In genomic region chr12:27191531-27191930, GRCh38 we compare ENCODE assay signal across 22 cellular contexts. TPM values are rescaled to one million over a fixed set of nuclear protein-coding genes. Genes with fewer than 3 reads are reported as not detected.
DNase-seq lines count a peak whose midpoint lies in the region; ATAC-seq and TF ChIP-seq lines count a peak whose summit lies in the region.
"Had no signal": no experiment of that assay in that cellular context is flagged by ENCODE, and none has a peak within 500 bp of the region (broad histone marks: within the 10 kb centered on the region; RNA-seq: fewer than 3 reads in every experiment).

No MANE protein-coding gene starts in this region.

- intact Hi-C loops in IMR-90 (cut with micrococcal nuclease) (loop anchor here (2.0 to 5.0 kb wide), 3 partner anchors 46 to 169 kb away; partner anchors contain the start of gene MED21), tibial artery (cut with DNase I; ENCODE audit: low total_unique reads) (no loop called here)

- TF ChIP-seq RAD21 in IMR-90 (IDR thresholded peaks at IDR 0.05; ENCODE audit: low read length), result no peak

- H4K8ac ChIP-seq in IMR-90 (ENCODE audit: low read depth in 2 of 2, low read length in 2 of 2) (peak overlapping the region; percentile 44 to 82; a peak in 3 of 4 replicates), mesenchymal stem cell (ENCODE audit: low read length) (no peak overlapping the region)

- H2BK120ac ChIP-seq in IMR-90 (ENCODE audit: low read depth, low read length) (peak overlapping the region; percentile 95), mesenchymal stem cell (ENCODE audit: low read depth, low read length) (no peak overlapping the region)

- no peak overlapping the region for H3K56ac ChIP-seq in IMR-90 (ENCODE audit: extremely low read depth, insufficient read depth, low read length)

- H3K18ac ChIP-seq in IMR-90 (ENCODE audit: low read depth, low read length) (peak overlapping the region; percentile 92), mesenchymal stem cell (ENCODE audit: low read depth in 1 of 2, low read length in 2 of 2) (peak overlapping the region in 1 of 2 experiments; percentile 33)

- H3K36me3 ChIP-seq in IMR-90 (ENCODE audit: control insufficient read depth, insufficient read depth, low read length) (no peaks in the 10 kb centered on the region), mesenchymal stem cell (ENCODE audit: control insufficient read depth in 1 of 2, insufficient read depth in 2 of 2, low read depth in 1 of 2, low read length in 2 of 2) (no peaks in the 10 kb centered on the region), tibial artery (no peaks in the 10 kb centered on the region)
- H3K36me3 ChIP-seq: spleen had no signal

- H3K27ac ChIP-seq in IMR-90 (ENCODE audit: insufficient read depth, low read length), result no peak overlapping the region
- no peak overlapping the region for H3K27ac ChIP-seq in mesenchymal stem cell (ENCODE audit: low read length, poor library complexity, severe bottlenecking)
- peak overlapping the region; percentile 83 to 84 for H3K27ac ChIP-seq in tibial artery
- H3K27ac ChIP-seq: spleen had no signal

- H3K4me3 Mint-ChIP-seq in chondrocyte (ENCODE audit: unreplicated experiment), result no peak overlapping the region
- H3K4me3 Mint-ChIP-seq: activated naive CD8-positive, alpha-beta T cell treated with anti-CD3 and anti-CD28 coated beads, Interleukin-2, amount 10 ng/mL, durations not matched to agents 7 days and 5 days; activated T-helper 17 cell treated with anti-CD3 and anti-CD28 coated beads, Interleukin-2, amount 50 U/mL, for 72 hours; CD4-positive, CD25-positive, alpha-beta regulatory T cell; immature natural killer cell had no signal

- H3K79me1 ChIP-seq in IMR-90 (ENCODE audit: low read depth in 1 of 2, low read length in 2 of 2) (no peaks in the 10 kb centered on the region), mesenchymal stem cell (replicated peaks; ENCODE audit: low read length, poor library complexity, severe bottlenecking) (no peaks in the 10 kb centered on the region)

- H3K4me3 ChIP-seq in IMR-90 (ENCODE audit: insufficient read depth, low read depth, low read length) (no peak overlapping the region), mesenchymal stem cell (ENCODE audit: insufficient read depth in 1 of 2, low read depth in 1 of 2, low read length in 2 of 2) (no peak overlapping the region), tibial artery (no peak overlapping the region)
- H3K4me3 ChIP-seq: spleen had no signal

- in situ Hi-C loops in IMR-90 (cut with MboI; ENCODE audit: low sequenced_read_pairs), result no loop called here

- H2BK15ac ChIP-seq in IMR-90 (ENCODE audit: low read depth, low read length) (peak overlapping the region; percentile 86; the same call in 2 of the 3 replicates), mesenchymal stem cell (ENCODE audit: low read depth, poor library complexity, severe bottlenecking) (no peak overlapping the region)

- peaks cover 4% of the 10 kb centered on the region; the same call in 1 of the 2 replicates for H4K20me1 ChIP-seq in IMR-90 (ENCODE audit: insufficient read depth, low read length)

- no peak overlapping the region for H2AK9ac ChIP-seq in IMR-90 (replicated peaks; ENCODE audit: low read depth, low read length, poor library complexity)

- DNase-seq in IMR-90, result no peak
- DNase-seq in chondrocyte (ENCODE audit: low spot score), result no peak
- DNase-seq in mesenchymal stem cell, result peak; percentile 41
- no peak for DNase-seq in tibial artery
- DNase-seq in nucleus accumbens (lab: John Stamatoyannopoulos, UW), result no peak
- no peak for DNase-seq in NCI-H187 (lab: John Stamatoyannopoulos, UW)
- DNase-seq in GM03348 (ENCODE audit: low spot score), result no peak
- DNase-seq: activated CD8-positive, alpha-beta memory T cell treated with anti-CD3 and anti-CD28 coated beads, Interleukin-2, amount 50 U/mL, for 4 hours; activated naive CD8-positive, alpha-beta T cell treated with anti-CD3 and anti-CD28 coated beads, Interleukin-2, amount 10 ng/mL, durations not matched to agents 7 days and 5 days; CD4-positive, CD25-positive, alpha-beta regulatory T cell; cortex of kidney; GDM1; immature natural killer cell; KBM-7; NCI-H1436 treated with DMSO at 0.1 percent for 48 hours; NCI-H524; spleen; stimulated activated CD4-positive, alpha-beta T cell treated with anti-CD3 and anti-CD28 coated beads, Interleukin-4, amount 100 ng/mL, for 1 hour; stimulated activated naive CD4-positive, alpha-beta T cell treated with Interleukin-2 at 50 U/mL for 16 hours had no signal

- H2BK20ac ChIP-seq in IMR-90 (ENCODE audit: low read depth, low read length), result peak overlapping the region; percentile 92

- H3K9me3 ChIP-seq in IMR-90 (ENCODE audit: control insufficient read depth, insufficient read depth, low read length) (no peaks in the 10 kb centered on the region), mesenchymal stem cell (ENCODE audit: control insufficient read depth, low read length) (no peaks in the 10 kb centered on the region), tibial artery (no peaks in the 10 kb centered on the region)
- H3K9me3 ChIP-seq: spleen had no signal

- dilution Hi-C loops in IMR-90 (cut with HindIII; ENCODE audit: low sequenced_read_pairs, unreplicated experiment), result no loop called here

- peak overlapping the region; percentile 79; the same call in 1 of the 2 replicates for H3K23ac ChIP-seq in IMR-90 (ENCODE audit: low read depth, low read length)
- H3K23ac ChIP-seq in mesenchymal stem cell (ENCODE audit: low read length in 2 of 2), result no peak overlapping the region

- no peak overlapping the region for H2AFZ ChIP-seq in IMR-90 (replicated peaks; ENCODE audit: low read length, poor library complexity)
- H2AFZ ChIP-seq in mesenchymal stem cell (ENCODE audit: low read depth, low read length), result no peak overlapping the region

- H3K4me2 ChIP-seq in IMR-90 (ENCODE audit: low read depth, low read length) (no peak overlapping the region), mesenchymal stem cell (ENCODE audit: low read length, poor library complexity, severe bottlenecking) (no peak overlapping the region)

- WGBS in IMR-90 (ENCODE audit: extremely low coverage in 2 of 2, insufficient read length in 1 of 2), 2 experiments, result no CpG with 5 or more reads among the region's 2 CpGs
- WGBS in mesenchymal stem cell, result 94% methylated on average over 2 of the region's 2 CpGs

- no peaks in the 10 kb centered on the region for H3K9me3 Mint-ChIP-seq in chondrocyte (ENCODE audit: low read depth)
- H3K9me3 Mint-ChIP-seq: activated naive CD8-positive, alpha-beta T cell treated with anti-CD3 and anti-CD28 coated beads, Interleukin-2, amount 10 ng/mL, durations not matched to agents 7 days and 5 days; activated T-helper 17 cell treated with anti-CD3 and anti-CD28 coated beads, Interleukin-2, amount 50 U/mL, for 72 hours; immature natural killer cell had no signal

- CTCF ChIA-PET in IMR-90 (lab: Yijun Ruan, JAX), result interaction anchor here (0.6 kb wide), 2 partner anchors 47 to 115 kb away, joined by 3 read pairs; no protein-coding TSS in a partner anchor

- no peaks in the 10 kb centered on the region for H3K27me3 ChIP-seq in IMR-90 (ENCODE audit: control insufficient read depth, insufficient read depth, low read length)
- H3K27me3 ChIP-seq in mesenchymal stem cell (ENCODE audit: control insufficient read depth in 1 of 2, insufficient read depth in 1 of 2, low read length in 2 of 2), result no peaks in the 10 kb centered on the region
- H3K27me3 ChIP-seq in tibial artery, result no peaks in the 10 kb centered on the region
- H3K27me3 ChIP-seq: spleen had no signal

- H3K9me1 ChIP-seq in IMR-90 (ENCODE audit: insufficient read depth, low read length), result peaks cover 44% of the 10 kb centered on the region

- H4K5ac ChIP-seq in IMR-90 (ENCODE audit: low read depth, low read length), result peak overlapping the region; percentile 35

- peak overlapping the region; percentile 84; the same call in 1 of the 2 replicates for H2AK5ac ChIP-seq in IMR-90 (ENCODE audit: low read depth, low read length)
- H2AK5ac ChIP-seq in mesenchymal stem cell (ENCODE audit: low read length, severe bottlenecking), result no peak overlapping the region

- H3K27me3 Mint-ChIP-seq in chondrocyte (ENCODE audit: low read depth), result no peaks in the 10 kb centered on the region
- H3K27me3 Mint-ChIP-seq: activated naive CD8-positive, alpha-beta T cell treated with anti-CD3 and anti-CD28 coated beads, Interleukin-2, amount 10 ng/mL, durations not matched to agents 7 days and 5 days; activated T-helper 17 cell treated with anti-CD3 and anti-CD28 coated beads, Interleukin-2, amount 50 U/mL, for 72 hours; CD4-positive, CD25-positive, alpha-beta regulatory T cell had no signal

- H2BK5ac ChIP-seq in IMR-90 (ENCODE audit: low read depth, low read length, poor library complexity, severe bottlenecking), result peak overlapping the region; percentile 73
- H2BK5ac ChIP-seq in mesenchymal stem cell (ENCODE audit: low read depth, low read length, poor library complexity, severe bottlenecking), result no peak overlapping the region

- H3K4me1 ChIP-seq in IMR-90 (ENCODE audit: control insufficient read depth, insufficient read depth, low read length), result peaks cover 39% of the 10 kb centered on the region
- H3K4me1 ChIP-seq in mesenchymal stem cell (ENCODE audit: control insufficient read depth, insufficient read depth, low read depth, low read length), result peaks cover 1% of the 10 kb centered on the region
- peaks cover 0 to 93% (median 59%) of the 10 kb centered on the region in 4 donors for H3K4me1 ChIP-seq in tibial artery
- H3K4me1 ChIP-seq: spleen had no signal

- H3K14ac ChIP-seq in IMR-90 (replicated peaks; ENCODE audit: low read depth, low read length) (peak overlapping the region; percentile 92), mesenchymal stem cell (ENCODE audit: low read length in 2 of 2) (no peak overlapping the region)

- H3K36me3 Mint-ChIP-seq in chondrocyte (ENCODE audit: low read depth), result no peaks in the 10 kb centered on the region
- H3K36me3 Mint-ChIP-seq: activated naive CD8-positive, alpha-beta T cell treated with anti-CD3 and anti-CD28 coated beads, Interleukin-2, amount 10 ng/mL, durations not matched to agents 7 days and 5 days had no signal

- H4K91ac ChIP-seq in IMR-90 (ENCODE audit: insufficient read depth, low read depth, low read length) (peak overlapping the region; percentile 80), mesenchymal stem cell (ENCODE audit: low read length) (no peak overlapping the region)

- peak overlapping the region; percentile 86 for H3K27ac Mint-ChIP-seq in chondrocyte (ENCODE audit: unreplicated experiment)
- H3K27ac Mint-ChIP-seq: activated naive CD8-positive, alpha-beta T cell treated with anti-CD3 and anti-CD28 coated beads, Interleukin-2, amount 10 ng/mL, durations not matched to agents 7 days and 5 days; activated T-helper 17 cell treated with anti-CD3 and anti-CD28 coated beads, Interleukin-2, amount 50 U/mL, for 72 hours; CD4-positive, CD25-positive, alpha-beta regulatory T cell; immature natural killer cell had no signal

- TF ChIP-seq CTCF in IMR-90 (conservative IDR thresholded peaks at IDR 0.05; ENCODE audit: low read depth, low read length) (no peak), chondrocyte (IDR thresholded peaks at IDR 0.05) (no peak), tibial artery (IDR thresholded peaks at IDR 0.05) (no peak)

- no peak for TF ChIP-seq POLR2A in IMR-90 (IDR thresholded peaks at IDR 0.05; ENCODE audit: low read depth, low read length)

- ATAC-seq in IMR-90 (ENCODE audit: low read depth), result 0 out of 2 replicates have a peak, but pooled peaks have one; percentile 5
- ATAC-seq: activated T-helper 17 cell treated with anti-CD3 and anti-CD28 coated beads, Interleukin-2, amount 50 U/mL, for 72 hours; HCT116; SK-N-SH treated with all-trans-retinoic acid at 6 μM for 48 hours had no signal

- BruUV-seq in IMR-90 (replicated peaks; lab: Mats Ljungman, UMichigan), result no TSS peak

- H3K9ac ChIP-seq in IMR-90 (ENCODE audit: low read depth, low read length) (no peak overlapping the region), mesenchymal stem cell (ENCODE audit: low read length) (no peak overlapping the region)

- POLR2A ChIA-PET in IMR-90 (lab: Charles Lee; ENCODE audit: unreplicated experiment), result interaction anchor here (1.4 kb wide), 1 partner anchor 13 kb away, joined by 3 read pairs; no protein-coding TSS in a partner anchor

- H2BK12ac ChIP-seq in mesenchymal stem cell (ENCODE audit: low read length in 2 of 2), result peak overlapping the region in 1 of 2 experiments; percentile 75

- peaks cover 23% of the 10 kb centered on the region for H3K4me1 Mint-ChIP-seq in chondrocyte (ENCODE audit: low read depth)
- H3K4me1 Mint-ChIP-seq: activated naive CD8-positive, alpha-beta T cell treated with anti-CD3 and anti-CD28 coated beads, Interleukin-2, amount 10 ng/mL, durations not matched to agents 7 days and 5 days; activated T-helper 17 cell treated with anti-CD3 and anti-CD28 coated beads, Interleukin-2, amount 50 U/mL, for 72 hours; immature natural killer cell had no signal

- H3K4ac ChIP-seq in IMR-90 (ENCODE audit: low read depth, low read length), result peak overlapping the region; percentile 93
- H3K4ac ChIP-seq in mesenchymal stem cell (ENCODE audit: low read depth in 1 of 2, low read length in 2 of 2), result no peak overlapping the region

RNA-seq across cellular contexts. Expression of gene STK38L, which starts 52.6 kb away (rescaled TPM):
- total RNA-seq in IMR-90 (2012; rRNA removed) (7.2 and 15.3 TPM in 2 replicates), chondrocyte (219 to 248 TPM (median 222 TPM) in 3 replicates)
- 4.1 and 5.1 TPM in 2 replicates for polyA plus RNA-seq in IMR-90 (2012; rRNA removed)
- 0.58 and 1.9 TPM in 2 replicates for polyA plus RNA-seq in IMR-90 (2012; cell fraction: cytosol; rRNA removed)
- 0.64 and 8.8 TPM in 2 replicates for polyA plus RNA-seq in IMR-90 (2012; cell fraction: nucleus; rRNA removed; ENCODE audit: low replicate concordance)
- polyA plus RNA-seq in mesenchymal stem cell (2013, experiment 1 of 2), result 18.5 TPM
- polyA plus RNA-seq in mesenchymal stem cell (2013, experiment 2 of 2), result 19.1 TPM

Comparison
In these comparisons a context has a peak if more than half of its experiments do, and no peak if none do; other contexts are left out.
1. H3K27ac ChIP-seq: peak in tibial artery (2 of 2); none in IMR-90 (single experiment) and mesenchymal stem cell (single experiment).
2. RNA of gene STK38L, which starts 52.6 kb away (total RNA-seq): 219 to 248 TPM in chondrocyte; 7.2 to 15.3 TPM in IMR-90; every median in the first group is over 10 times any median in the second.